Comparison of ENCODE assay signal across 20 cellular contexts in the genomic region with DNA sequence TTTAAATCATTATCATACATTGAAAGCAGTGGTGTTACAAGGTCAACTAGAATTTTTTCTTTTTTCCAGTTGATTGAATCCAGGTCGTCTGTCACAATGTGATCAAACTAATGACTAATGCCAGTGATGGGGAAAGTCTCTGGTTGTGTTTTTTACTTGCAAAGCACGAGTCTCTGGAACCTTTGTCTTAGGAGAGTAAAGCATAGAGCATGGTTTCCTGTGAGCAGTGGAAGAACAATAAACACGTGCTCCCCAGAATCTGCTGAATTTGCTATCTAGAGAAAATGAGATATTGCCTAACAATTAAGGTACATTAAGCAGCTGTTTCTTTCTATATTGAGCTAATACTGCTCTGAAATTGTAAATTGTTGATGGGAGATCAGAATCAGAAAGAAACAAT.
DNase-seq lines count a peak whose midpoint lies in the region; TF ChIP-seq lines count a peak whose summit lies in the region.
"Had no signal": no experiment of that assay in that cellular context is flagged by ENCODE, and none has a peak within 500 bp of the region (broad histone marks: within the 10 kb centered on the region; RNA-seq: fewer than 3 reads in every experiment).

No MANE protein-coding gene starts in this region.

- peak; percentile 12 for DNase-seq in SK-N-DZ (ENCODE audit: low spot score)
- DNase-seq in fibroblast of pulmonary artery (ENCODE audit: low read depth): peak; percentile 56
- DNase-seq in renal cortical epithelial cell (ENCODE audit: low read depth): peak; percentile 46
- no peak for DNase-seq in Karpas-422
- DNase-seq in ecto neural progenitor cell (ENCODE audit: low spot score): no peak
- DNase-seq in activated CD8-positive, alpha-beta memory T cell treated with anti-CD3 and anti-CD28 coated beads, Interleukin-2, amount 50 U/mL, for 4 hours: no peak
- DNase-seq: BE2C; DMS79; GOT3; IMR-90; MG63; NCI-H1048; NCI-H1417 treated with DMSO at 0.1 percent for 48 hours; NCI-H2029; NCI-H226; NCI-H524; NCI-H774; NK-92 treated with Interleukin-12 subunit alpha and Interleukin-12 subunit beta, amount 100 ng/mL, for 24 hours had no signal

- no peaks in the 10 kb centered on the region for H3K36me3 ChIP-seq in HUES48 (ENCODE audit: control insufficient read depth, insufficient read depth, low read length)
- H3K36me3 ChIP-seq in Karpas-422 (ENCODE audit: insufficient read depth, low read length): no peaks in the 10 kb centered on the region
- H3K36me3 ChIP-seq: BE2C, MG63 had no signal

- no peaks in the 10 kb centered on the region for H4K20me1 ChIP-seq in Karpas-422 (ENCODE audit: insufficient read depth, low read depth, low read length)

- TF ChIP-seq CTCF in fibroblast of pulmonary artery (IDR thresholded peaks at IDR 0.05; ENCODE audit: low read length, missing control alignments): no peak

- H3K9me2 ChIP-seq in Karpas-422 (replicated peaks; ENCODE audit: insufficient read depth, low read length): no peaks in the 10 kb centered on the region

- no peaks in the 10 kb centered on the region for H3K79me2 ChIP-seq in Karpas-422 (ENCODE audit: low read length)

- no peak overlapping the region for H3K4me2 ChIP-seq in Karpas-422 (ENCODE audit: low read depth, low read length, poor library complexity, severe bottlenecking)
- H3K4me2 ChIP-seq: A549 had no signal

- H3K27me3 ChIP-seq in HUES48 (ENCODE audit: control insufficient read depth, insufficient read depth, low read length): no peaks in the 10 kb centered on the region
- no peaks in the 10 kb centered on the region for H3K27me3 ChIP-seq in Karpas-422 (ENCODE audit: low read length)
- H3K27me3 ChIP-seq: BE2C, MG63 had no signal

- no peak overlapping the region for H3K27ac ChIP-seq in HUES48 (ENCODE audit: low read depth, low read length)
- no peak overlapping the region for H3K27ac ChIP-seq in Karpas-422 (ENCODE audit: low read length)
- H3K27ac ChIP-seq: A549 had no signal

- H3K4me1 ChIP-seq in HUES48 (ENCODE audit: control insufficient read depth, insufficient read depth, low read length) (peaks cover 12% of the 10 kb centered on the region), Karpas-422 (ENCODE audit: low read length) (no peaks in the 10 kb centered on the region)
- H3K4me1 ChIP-seq: A549 had no signal

- peak overlapping the region; percentile 18; the same call in 1 of the 2 replicates for H3K9ac ChIP-seq in HUES48 (ENCODE audit: low read depth, low read length)
- H3K9ac ChIP-seq in Karpas-422 (ENCODE audit: low read length): no peak overlapping the region

- H2AFZ ChIP-seq in Karpas-422 (ENCODE audit: low read length): no peak overlapping the region

- no peaks in the 10 kb centered on the region for H3K9me3 ChIP-seq in HUES48 (ENCODE audit: control insufficient read depth, insufficient read depth, low read length)
- H3K9me3 ChIP-seq in Karpas-422 (ENCODE audit: low read length): peaks cover 7% of the 10 kb centered on the region; the same call in 1 of the 2 replicates
- H3K9me3 ChIP-seq: A549, BE2C, MG63 had no signal

- no peak overlapping the region for H3K4me3 ChIP-seq in HUES48 (ENCODE audit: low read depth, low read length)
- H3K4me3 ChIP-seq in fibroblast of pulmonary artery (replicated peaks; ENCODE audit: low read depth, low read length): no peak overlapping the region
- H3K4me3 ChIP-seq in Karpas-422 (ENCODE audit: low read length): no peak overlapping the region
- H3K4me3 ChIP-seq: A549, MG63 had no signal

Comparison
In these comparisons a context has a peak if more than half of its experiments do, and no peak if none do; other contexts are left out.
1. DNase-seq: peak in SK-N-DZ (single experiment), fibroblast of pulmonary artery (single experiment) and renal cortical epithelial cell (single experiment); none in Karpas-422 (single experiment), ecto neural progenitor cell (single experiment) and activated CD8-positive, alpha-beta memory T cell treated with anti-CD3 and anti-CD28 coated beads, Interleukin-2, amount 50 U/mL, for 4 hours (single experiment).